Comparison of ENCODE assay signal across 8 cellular contexts in the genomic region with DNA sequence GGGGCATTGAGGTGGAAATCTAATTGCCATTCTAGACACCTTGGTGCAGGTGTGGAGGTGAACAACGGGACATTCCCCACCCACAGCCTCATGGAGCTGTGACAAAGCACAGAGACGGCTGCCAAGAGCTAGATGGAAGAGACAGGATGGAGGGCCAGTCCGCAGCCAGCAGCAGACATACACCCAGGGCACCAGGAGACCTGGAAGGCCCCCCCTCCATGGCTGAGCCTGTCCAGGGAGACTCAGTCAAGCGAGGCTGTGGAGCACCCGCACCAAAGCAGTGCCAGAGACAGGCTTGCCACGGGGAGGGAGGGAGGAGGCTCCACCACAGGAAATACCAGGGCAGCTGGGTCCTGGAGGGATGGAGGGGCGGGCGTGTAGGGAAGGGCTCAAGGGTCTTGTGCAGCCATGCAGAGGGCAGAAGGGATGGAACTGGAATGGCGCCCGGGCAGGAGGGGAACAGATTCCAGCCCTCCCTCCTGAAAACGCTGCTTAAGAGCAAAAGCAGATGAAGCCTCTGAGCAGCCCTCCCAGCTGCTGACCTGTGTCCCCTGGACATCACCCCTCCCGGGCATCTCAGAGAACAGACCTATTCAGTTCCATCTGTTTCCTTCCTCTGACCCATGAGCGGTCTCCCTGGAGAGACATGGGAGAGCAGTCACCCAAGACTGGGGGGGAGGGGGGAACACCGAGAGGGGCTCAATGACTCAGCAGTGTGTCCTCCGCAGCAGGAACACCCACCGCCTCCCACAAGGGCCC. TPM values are rescaled to one million over a fixed set of nuclear protein-coding genes. Genes with fewer than 3 reads are reported as not detected.
DNase-seq lines count a peak whose midpoint lies in the region; ATAC-seq, FAIRE-seq and TF ChIP-seq lines count a peak whose summit lies in the region.

No MANE protein-coding gene starts in this region.

- peak; percentile 35 for DNase-seq in activated CD4-positive, alpha-beta T cell treated with anti-CD3 and anti-CD28 coated beads for 36 hours
- no peak for DNase-seq in activated CD4-positive, alpha-beta T cell treated with anti-CD3 and anti-CD28 coated beads, Interleukin-2, amount 10 ng/mL, durations not matched to agents 24 days and 14 days
- DNase-seq in SK-N-SH (peak; percentile 87), fibroblast of mammary gland (ENCODE audit: low read depth) (peak; percentile 53), pancreas (peak in 1 of 6 donors; percentile 34), NCI-H1436 treated with DMSO at 0.1 percent for 48 hours (lab: John Stamatoyannopoulos, UW) (no peak), RKO (ENCODE audit: low spot score) (no peak), GDM1 (lab: John Stamatoyannopoulos, UW) (no peak)

- WGBS in SK-N-SH (ENCODE audit: low lambda C conversion rate), result 8% methylated on average over 8 of the region's 16 CpGs
- 55 to 61% methylated on average over 16 of the region's 16 CpGs for WGBS in pancreas, 2 donors

- H3K4me3 Mint-ChIP-seq in activated CD4-positive, alpha-beta T cell treated with anti-CD3 and anti-CD28 coated beads for 36 hours, result no peak overlapping the region
- H3K4me3 Mint-ChIP-seq in activated CD4-positive, alpha-beta T cell treated with anti-CD3 and anti-CD28 coated beads, Interleukin-2, amount 10 ng/mL, durations not matched to agents 24 days and 14 days, result no peak overlapping the region

- H3K36me3 Mint-ChIP-seq in activated CD4-positive, alpha-beta T cell treated with anti-CD3 and anti-CD28 coated beads for 36 hours (ENCODE audit: low read depth), result peaks cover 4% of the 10 kb centered on the region
- H3K36me3 Mint-ChIP-seq in activated CD4-positive, alpha-beta T cell treated with anti-CD3 and anti-CD28 coated beads, Interleukin-2, amount 10 ng/mL, durations not matched to agents 24 days and 14 days (ENCODE audit: low read depth), result peaks cover 3% of the 10 kb centered on the region

- H3K4me1 ChIP-seq in SK-N-SH (ENCODE audit: control insufficient read depth in 1 of 2, insufficient read depth in 2 of 2, low read depth in 1 of 2, low read length in 1 of 2), result peaks cover 23 to 43% of the 10 kb centered on the region in 2 experiments; a peak in 3 of 4 replicates
- peaks cover 0 to 8% (median 6%) of the 10 kb centered on the region in 3 donors for H3K4me1 ChIP-seq in pancreas

- CTCF ChIA-PET in activated CD4-positive, alpha-beta T cell treated with anti-CD3 and anti-CD28 coated beads for 36 hours (lab: Charles Lee), result no interaction called here
- CTCF ChIA-PET in SK-N-SH (lab: Yijun Ruan, JAX), result interaction anchor here (0.6 to 6.6 kb wide), 3 partner anchors 15 to 19 kb away, joined by 3 to 45 read pairs (median 4); no protein-coding TSS in a partner anchor

- peak overlapping the region; percentile 35; the same call in 1 of the 2 replicates for H3K9ac ChIP-seq in SK-N-SH

- H3K4me1 Mint-ChIP-seq in activated CD4-positive, alpha-beta T cell treated with anti-CD3 and anti-CD28 coated beads for 36 hours, result peaks cover 47% of the 10 kb centered on the region
- peaks cover 28% of the 10 kb centered on the region for H3K4me1 Mint-ChIP-seq in activated CD4-positive, alpha-beta T cell treated with anti-CD3 and anti-CD28 coated beads, Interleukin-2, amount 10 ng/mL, durations not matched to agents 24 days and 14 days

- peak overlapping the region; percentile 21 to 52 for H3K4me3 ChIP-seq in SK-N-SH (ENCODE audit: low read depth in 2 of 2, low read length in 1 of 2)
- H3K4me3 ChIP-seq in fibroblast of mammary gland (ENCODE audit: control insufficient read depth, low read depth, low read length), result peak overlapping the region; percentile 1
- H3K4me3 ChIP-seq in pancreas, result no peak overlapping the region

- H3K36me3 ChIP-seq in SK-N-SH (replicated peaks in 1 of 2; ENCODE audit: control insufficient read depth in 1 of 2, insufficient read depth in 2 of 2, low read length in 1 of 2) (no peaks in the 10 kb centered on the region), pancreas (no peaks in the 10 kb centered on the region)

- H3K9me2 ChIP-seq in SK-N-SH, result no peaks in the 10 kb centered on the region

- H3K9me3 ChIP-seq in SK-N-SH (no peaks in the 10 kb centered on the region), pancreas (no peaks in the 10 kb centered on the region)

- no peaks in the 10 kb centered on the region for H3K27me3 ChIP-seq in SK-N-SH (ENCODE audit: insufficient read depth)
- no peaks in the 10 kb centered on the region for H3K27me3 ChIP-seq in pancreas

- POLR2A ChIA-PET in activated CD4-positive, alpha-beta T cell treated with anti-CD3 and anti-CD28 coated beads for 36 hours (lab: Charles Lee), result no interaction called here
- POLR2A ChIA-PET in SK-N-SH (lab: Yijun Ruan, JAX), result interaction anchor here (1.0 kb wide), 1 partner anchor 11 kb away, joined by 3 read pairs; no protein-coding TSS in a partner anchor

- peak; percentile 13; the same call in 1 of the 2 replicates for TF ChIP-seq RAD21 in SK-N-SH (IDR thresholded peaks at IDR 0.05; ENCODE audit: low read length)

- H3K27ac Mint-ChIP-seq in activated CD4-positive, alpha-beta T cell treated with anti-CD3 and anti-CD28 coated beads for 36 hours, result peak overlapping the region; percentile 58
- no peak overlapping the region for H3K27ac Mint-ChIP-seq in activated CD4-positive, alpha-beta T cell treated with anti-CD3 and anti-CD28 coated beads, Interleukin-2, amount 10 ng/mL, durations not matched to agents 24 days and 14 days

- no peak overlapping the region for H2AFZ ChIP-seq in SK-N-SH (ENCODE audit: low read depth)

- TF ChIP-seq EP300 in SK-N-SH (IDR thresholded peaks at IDR 0.05; ENCODE audit: borderline replicate concordance in 1 of 2, low read depth in 1 of 2, low read length in 1 of 2), result no peak; a peak in 1 of 4 replicates

- H3K27ac ChIP-seq in SK-N-SH (ENCODE audit: low read depth in 2 of 2, low read length in 1 of 2) (peak overlapping the region; percentile 63 to 94), pancreas (no peak overlapping the region)

- H3K9me3 Mint-ChIP-seq in activated CD4-positive, alpha-beta T cell treated with anti-CD3 and anti-CD28 coated beads for 36 hours (ENCODE audit: low read depth), result no peaks in the 10 kb centered on the region
- no peaks in the 10 kb centered on the region for H3K9me3 Mint-ChIP-seq in activated CD4-positive, alpha-beta T cell treated with anti-CD3 and anti-CD28 coated beads, Interleukin-2, amount 10 ng/mL, durations not matched to agents 24 days and 14 days

- intact Hi-C loops in activated CD4-positive, alpha-beta T cell treated with anti-CD3 and anti-CD28 coated beads for 36 hours (cut with DNase I, micrococcal nuclease), result no loop called here
- intact Hi-C loops in activated CD4-positive, alpha-beta T cell treated with anti-CD3 and anti-CD28 coated beads, Interleukin-2, amount 10 ng/mL, durations not matched to agents 24 days and 14 days (cut with micrococcal nuclease), result no loop called here
- intact Hi-C loops in pancreas (cut with DNase I), result no loop called here

- no peaks in the 10 kb centered on the region for H3K27me3 Mint-ChIP-seq in activated CD4-positive, alpha-beta T cell treated with anti-CD3 and anti-CD28 coated beads for 36 hours
- no peaks in the 10 kb centered on the region for H3K27me3 Mint-ChIP-seq in activated CD4-positive, alpha-beta T cell treated with anti-CD3 and anti-CD28 coated beads, Interleukin-2, amount 10 ng/mL, durations not matched to agents 24 days and 14 days

- H3K79me2 ChIP-seq in SK-N-SH (ENCODE audit: insufficient read depth), result peaks cover 85% of the 10 kb centered on the region

- peak; percentile 52 for ATAC-seq in activated CD4-positive, alpha-beta T cell treated with anti-CD3 and anti-CD28 coated beads for 36 hours
- peak in 3 of 4 donors; percentile 40 to 66 (median 55) for ATAC-seq in pancreas

- H4K20me1 ChIP-seq in SK-N-SH (ENCODE audit: insufficient read depth), result peaks cover 8% of the 10 kb centered on the region; the same call in 1 of the 2 replicates

- H3F3A ChIP-seq in SK-N-SH (replicated peaks; ENCODE audit: insufficient read depth), result peaks cover 15% of the 10 kb centered on the region

- H3K4me2 ChIP-seq in SK-N-SH, result peak overlapping the region; percentile 89

- no peak for TF ChIP-seq CTCF in SK-N-SH (IDR thresholded peaks at IDR 0.05)
- TF ChIP-seq CTCF in fibroblast of mammary gland (conservative IDR thresholded peaks at IDR 0.05; ENCODE audit: control insufficient read depth, insufficient read depth, low read depth, low read length), result no peak
- TF ChIP-seq CTCF in pancreas (IDR thresholded peaks at IDR 0.05), result no peak

- FAIRE-seq in pancreas (lab: Jason Lieb, UNC), result no peak

TF ChIP-seq in SK-N-SH, 30 proteins besides CTCF, POLR2A, EP300 and RAD21 (continues in another document):
- TF ChIP-seq SIN3A (IDR thresholded peaks at IDR 0.05; ENCODE audit: borderline replicate concordance, low read depth, low read length), result no peak
- no peak for TF ChIP-seq EZH2phosphoT487 (IDR thresholded peaks at IDR 0.05; ENCODE audit: borderline replicate concordance, low read depth)

RNA-seq across cellular contexts. Expression of a gene that starts 14.4 kb away (rescaled TPM):
- 10 to 100 TPM; 26.1 to 29.7 TPM for total RNA-seq in activated CD4-positive, alpha-beta T cell treated with anti-CD3 and anti-CD28 coated beads for 36 hours
- total RNA-seq in activated CD4-positive, alpha-beta T cell treated with anti-CD3 and anti-CD28 coated beads, Interleukin-2, amount 10 ng/mL, durations not matched to agents 24 days and 14 days, result 36.5 and 36.6 TPM in 2 replicates
- polyA plus RNA-seq in SK-N-SH (2012; rRNA removed) (16.0 and 18.7 TPM in 2 replicates), pancreas (10 to 100 TPM; 15.2 to 18.2 TPM)
- 12.7 and 14.8 TPM in 2 replicates for polyA plus RNA-seq in SK-N-SH (2012; cell fraction: cytosol; rRNA removed)
- polyA plus RNA-seq in SK-N-SH (2012; cell fraction: nucleus; rRNA removed), result 31.2 and 35.4 TPM in 2 replicates
- total RNA-seq in pancreas, result 10 to 100 TPM; 14.8 to 21.1 (median 16.8) TPM

RNA-seq across cellular contexts. Expression of a gene that starts 38.6 kb away (rescaled TPM):
- total RNA-seq in activated CD4-positive, alpha-beta T cell treated with anti-CD3 and anti-CD28 coated beads for 36 hours, result not detected
- not detected in 2 replicates for total RNA-seq in activated CD4-positive, alpha-beta T cell treated with anti-CD3 and anti-CD28 coated beads, Interleukin-2, amount 10 ng/mL, durations not matched to agents 24 days and 14 days
- not detected in 2 replicates for polyA plus RNA-seq in SK-N-SH (2012; rRNA removed)
- 0.01 TPM in 1 of 2 replicates, not detected in the other for polyA plus RNA-seq in SK-N-SH (2012; cell fraction: cytosol; rRNA removed)
- polyA plus RNA-seq in SK-N-SH (2012; cell fraction: nucleus; rRNA removed), result not detected in 2 replicates
- not detected for total RNA-seq in pancreas
- under 1 TPM in 1 of 2 donors, not detected in 1; 0.07 TPM for polyA plus RNA-seq in pancreas

RNA-seq across cellular contexts. Expression of a gene that starts 38.8 kb away (rescaled TPM):
- 1 to 10 TPM; 2.9 to 4.0 TPM for total RNA-seq in activated CD4-positive, alpha-beta T cell treated with anti-CD3 and anti-CD28 coated beads for 36 hours
- 4.9 and 5.4 TPM in 2 replicates for total RNA-seq in activated CD4-positive, alpha-beta T cell treated with anti-CD3 and anti-CD28 coated beads, Interleukin-2, amount 10 ng/mL, durations not matched to agents 24 days and 14 days
- polyA plus RNA-seq in SK-N-SH (2012; rRNA removed) (5.1 and 6.0 TPM in 2 replicates), pancreas (1 to 10 TPM; 6.5 to 7.4 TPM)
- polyA plus RNA-seq in SK-N-SH (2012; cell fraction: cytosol; rRNA removed), result 3.7 and 4.7 TPM in 2 replicates
- 17.9 and 22.3 TPM in 2 replicates for polyA plus RNA-seq in SK-N-SH (2012; cell fraction: nucleus; rRNA removed)
- 1 to 10 TPM; 1.9 to 5.1 (median 3.3) TPM for total RNA-seq in pancreas

Comparison
In these comparisons a context has a peak if more than half of its experiments do, and no peak if none do; other contexts are left out.
1. DNase-seq: peak in activated CD4-positive, alpha-beta T cell treated with anti-CD3 and anti-CD28 coated beads for 36 hours (single experiment), SK-N-SH (single experiment) and fibroblast of mammary gland (single experiment); none in activated CD4-positive, alpha-beta T cell treated with anti-CD3 and anti-CD28 coated beads, Interleukin-2, amount 10 ng/mL, durations not matched to agents 24 days and 14 days (single experiment), NCI-H1436 treated with DMSO at 0.1 percent for 48 hours (single experiment), RKO (single experiment) and GDM1 (single experiment).
2. H3K27ac ChIP-seq: peak in SK-N-SH (2 of 2); none in pancreas (0 of 4).
3. H3K4me3 ChIP-seq: peak in SK-N-SH (2 of 2) and fibroblast of mammary gland (single experiment); none in pancreas (0 of 4).